In genomic region chr6:147227770-147228320, GRCh38 we compare ENCODE assay signal across 22 cellular contexts. TPM values are rescaled to one million over a fixed set of nuclear protein-coding genes. Genes with fewer than 3 reads are reported as not detected.
DNase-seq lines count a peak whose midpoint lies in the region; ATAC-seq and TF ChIP-seq lines count a peak whose summit lies in the region.
"Had no signal": no experiment of that assay in that cellular context is flagged by ENCODE, and none has a peak within 500 bp of the region (broad histone marks: within the 10 kb centered on the region; RNA-seq: fewer than 3 reads in every experiment).

No MANE protein-coding gene starts in this region.

- H3K27me3 ChIP-seq in Panc1 (ENCODE audit: control insufficient read depth, insufficient read depth, low read length), result no peaks in the 10 kb centered on the region
- no peaks in the 10 kb centered on the region for H3K27me3 ChIP-seq in foreskin keratinocyte
- H3K27me3 ChIP-seq: dorsolateral prefrontal cortex, gastrocnemius medialis, neural progenitor cell, uterus had no signal

- BruUV-seq in Panc1 (replicated peaks; lab: Mats Ljungman, UMichigan), result no TSS peak

- DNase-seq in activated naive CD4-positive, alpha-beta T cell treated with anti-CD3 and anti-CD28 coated beads for 36 hours, result peak; percentile 12
- DNase-seq in activated naive CD4-positive, alpha-beta T cell treated with anti-CD3 and anti-CD28 coated beads, Interleukin-2, amount 50 U/mL, for 16 hours, result no peak
- DNase-seq in Panc1 (ENCODE audit: low read depth, low spot score) (no peak), foreskin keratinocyte (peak in 1 of 2 donors; percentile 33), DMS114 treated with DMSO at 0.1 percent for 48 hours (lab: John Stamatoyannopoulos, UW; ENCODE audit: unreplicated experiment) (no peak), cerebellum (ENCODE audit: low spot score) (no peak)
- no peak for DNase-seq in stimulated activated effector memory CD8-positive, alpha-beta T cell treated with anti-CD3 and anti-CD28 coated beads, Interleukin-12 subunit alpha, Interleukin-12 subunit beta, amount 100 ng/mL, for 72 hours (ENCODE audit: low spot score in 2 of 2)
- DNase-seq in activated CD4-positive, CD25-positive, alpha-beta regulatory T cell (lab: John Stamatoyannopoulos, UW), result no peak
- DNase-seq: activated CD4-positive, alpha-beta T cell treated with anti-CD3 and anti-CD28 coated beads, Interleukin-2, amount 50 U/mL, for 4 hours; activated T-cell treated with anti-CD3 and anti-CD28 coated beads, Interleukin-2, amount 50 U/mL, for 4 hours; dorsolateral prefrontal cortex; gastrocnemius medialis; kidney glomerular epithelial cell; NCI-H187; RPMI8226; small intestine; stimulated activated CD4-positive, alpha-beta T cell treated with anti-CD3 and anti-CD28 coated beads, Interleukin-4, amount 100 ng/mL, for 4 hours; uterus had no signal

- POLR2A ChIA-PET in Panc1 (lab: Charles Lee), result no interaction called here

- no peaks in the 10 kb centered on the region for H3K9me3 Mint-ChIP-seq in activated naive CD4-positive, alpha-beta T cell treated with anti-CD3 and anti-CD28 coated beads for 36 hours
- no peaks in the 10 kb centered on the region for H3K9me3 Mint-ChIP-seq in stimulated activated effector memory CD8-positive, alpha-beta T cell treated with anti-CD3 and anti-CD28 coated beads, Interleukin-12 subunit alpha, Interleukin-12 subunit beta, amount 100 ng/mL, for 72 hours
- H3K9me3 Mint-ChIP-seq: activated T-cell treated with anti-CD3 and anti-CD28 coated beads, Interleukin-2, amount 50 U/mL, for 4 hours; memory B cell; neural progenitor cell had no signal

- H3K4me1 ChIP-seq in Panc1 (ENCODE audit: control insufficient read depth, insufficient read depth, low read length) (peaks cover 9% of the 10 kb centered on the region; the same call in 1 of the 2 replicates), foreskin keratinocyte (peaks cover 3% of the 10 kb centered on the region)
- H3K4me1 ChIP-seq: neural progenitor cell, uterus had no signal

- peaks cover 21% of the 10 kb centered on the region for H3K4me1 Mint-ChIP-seq in activated naive CD4-positive, alpha-beta T cell treated with anti-CD3 and anti-CD28 coated beads for 36 hours (ENCODE audit: low read depth)
- H3K4me1 Mint-ChIP-seq in stimulated activated effector memory CD8-positive, alpha-beta T cell treated with anti-CD3 and anti-CD28 coated beads, Interleukin-12 subunit alpha, Interleukin-12 subunit beta, amount 100 ng/mL, for 72 hours, result peaks cover 25% of the 10 kb centered on the region

- ATAC-seq in Panc1, result no peak
- ATAC-seq in foreskin keratinocyte, result peak; percentile 47
- no peak for ATAC-seq in stimulated activated effector memory CD8-positive, alpha-beta T cell treated with anti-CD3 and anti-CD28 coated beads, Interleukin-12 subunit alpha, Interleukin-12 subunit beta, amount 100 ng/mL, for 72 hours
- ATAC-seq: gastrocnemius medialis had no signal

- H3K27ac ChIP-seq in Panc1 (ENCODE audit: low read length), result peak overlapping the region; percentile 19; the same call in 1 of the 2 replicates
- no peak overlapping the region for H3K27ac ChIP-seq in foreskin keratinocyte
- H3K27ac ChIP-seq: C4-2B, dorsolateral prefrontal cortex, gastrocnemius medialis, neural progenitor cell, uterus had no signal

- no peaks in the 10 kb centered on the region for H3K27me3 Mint-ChIP-seq in activated naive CD4-positive, alpha-beta T cell treated with anti-CD3 and anti-CD28 coated beads for 36 hours (ENCODE audit: low read depth)
- H3K27me3 Mint-ChIP-seq: memory B cell had no signal

- H3K4me3 ChIP-seq in Panc1 (ENCODE audit: low read depth in 2 of 2, low read length in 2 of 2), result no peak overlapping the region
- H3K4me3 ChIP-seq: dorsolateral prefrontal cortex, gastrocnemius medialis, HAP-1, neural progenitor cell, uterus had no signal

- TF ChIP-seq CTCF in Panc1 (IDR thresholded peaks at IDR 0.05), result no peak
- TF ChIP-seq CTCF in foreskin keratinocyte (conservative IDR thresholded peaks at IDR 0.05), result no peak

- intact Hi-C loops in activated naive CD4-positive, alpha-beta T cell treated with anti-CD3 and anti-CD28 coated beads for 36 hours (cut with micrococcal nuclease), result no loop called here
- intact Hi-C loops in Panc1 (cut with micrococcal nuclease; ENCODE audit: unreplicated experiment), result no loop called here

- peaks cover 3% of the 10 kb centered on the region; the same call in 1 of the 2 replicates for H3K36me3 ChIP-seq in Panc1 (ENCODE audit: control insufficient read depth, insufficient read depth, low read length)
- H3K36me3 ChIP-seq: gastrocnemius medialis, HAP-1, neural progenitor cell, uterus had no signal

- no peaks in the 10 kb centered on the region for H3K9me3 ChIP-seq in Panc1 (ENCODE audit: control insufficient read depth, insufficient read depth, low read depth, low read length)
- H3K9me3 ChIP-seq: gastrocnemius medialis, HAP-1, uterus had no signal

- CTCF ChIA-PET in activated naive CD4-positive, alpha-beta T cell treated with anti-CD3 and anti-CD28 coated beads for 36 hours (lab: Charles Lee), result no interaction called here
- CTCF ChIA-PET in Panc1 (lab: Charles Lee), result no interaction called here

- in situ Hi-C loops in Panc1 (cut with HindIII; ENCODE audit: low pct_unique_long_range_greater_than_20kb, low sequenced_read_pairs), result no loop called here

- no peak overlapping the region for H3K4me3 Mint-ChIP-seq in activated naive CD4-positive, alpha-beta T cell treated with anti-CD3 and anti-CD28 coated beads for 36 hours
- no peak overlapping the region for H3K4me3 Mint-ChIP-seq in stimulated activated effector memory CD8-positive, alpha-beta T cell treated with anti-CD3 and anti-CD28 coated beads, Interleukin-12 subunit alpha, Interleukin-12 subunit beta, amount 100 ng/mL, for 72 hours
- H3K4me3 Mint-ChIP-seq: activated T-cell treated with anti-CD3 and anti-CD28 coated beads, Interleukin-2, amount 50 U/mL, for 4 hours; memory B cell; neural progenitor cell had no signal

- H3K27ac Mint-ChIP-seq in activated naive CD4-positive, alpha-beta T cell treated with anti-CD3 and anti-CD28 coated beads for 36 hours, result no peak overlapping the region
- H3K27ac Mint-ChIP-seq in stimulated activated effector memory CD8-positive, alpha-beta T cell treated with anti-CD3 and anti-CD28 coated beads, Interleukin-12 subunit alpha, Interleukin-12 subunit beta, amount 100 ng/mL, for 72 hours, result peak overlapping the region; percentile 12
- H3K27ac Mint-ChIP-seq: memory B cell, neural progenitor cell had no signal

- peaks cover 22% of the 10 kb centered on the region for H3K36me3 Mint-ChIP-seq in activated naive CD4-positive, alpha-beta T cell treated with anti-CD3 and anti-CD28 coated beads for 36 hours (ENCODE audit: low read depth)
- peaks cover 34% of the 10 kb centered on the region for H3K36me3 Mint-ChIP-seq in stimulated activated effector memory CD8-positive, alpha-beta T cell treated with anti-CD3 and anti-CD28 coated beads, Interleukin-12 subunit alpha, Interleukin-12 subunit beta, amount 100 ng/mL, for 72 hours

RNA-seq across cellular contexts. Expression of gene STXBP5, which starts 23.6 kb away (rescaled TPM):
- total RNA-seq in activated naive CD4-positive, alpha-beta T cell treated with anti-CD3 and anti-CD28 coated beads for 36 hours, result 1 to 10 TPM; 9.4 to 9.5 TPM
- total RNA-seq in Panc1 (2021; ENCODE audit: unreplicated experiment), result 77.8 TPM
- polyA plus RNA-seq in Panc1 (2012; ENCODE audit: insufficient read length), result 32.4 TPM
- 20.3 and 22.8 TPM in 2 replicates for total RNA-seq in foreskin keratinocyte
- polyA plus RNA-seq in foreskin keratinocyte, result 2.5 and 3.6 TPM in 2 replicates
- total RNA-seq in cerebellum, result 51.9 TPM
